In the genomic region with DNA sequence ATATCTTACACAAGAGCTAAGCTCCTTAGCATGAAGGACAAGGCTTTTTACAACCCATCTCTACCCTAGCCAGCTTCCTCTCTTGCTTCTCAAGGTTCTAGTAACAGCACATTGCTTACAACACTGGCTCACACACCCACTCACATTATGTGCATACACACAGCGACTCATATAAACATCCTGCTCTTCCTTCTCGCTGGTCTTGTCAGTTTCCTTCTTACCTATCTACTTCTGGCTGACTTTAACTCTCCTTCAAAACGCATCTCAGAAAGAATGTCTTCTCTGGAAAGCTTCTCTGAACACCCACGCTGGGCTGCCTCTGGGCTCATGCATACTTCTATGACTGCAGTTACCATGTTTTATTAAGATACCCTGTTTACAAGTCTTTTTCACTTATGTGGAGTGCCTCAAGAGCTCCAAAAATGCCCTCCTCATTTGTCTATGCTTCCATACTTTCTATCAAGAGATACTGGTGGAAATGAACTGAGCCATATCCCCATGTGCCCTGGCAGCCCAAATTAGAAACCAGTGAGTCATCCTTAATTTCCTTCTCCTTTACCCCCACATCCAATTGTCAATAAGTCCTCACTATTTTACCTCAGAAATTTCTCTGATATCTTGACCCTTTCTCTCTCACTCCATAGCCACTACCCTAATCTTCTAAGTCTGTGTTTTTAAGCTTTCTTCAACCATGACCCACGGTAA, we compare ENCODE assay signal across 7 cellular contexts.
A peak's percentile ranks its signal among the peaks of the same experiment; 100 is the strongest.
DNase-seq lines count a peak whose midpoint lies in the region; ATAC-seq, FAIRE-seq and TF ChIP-seq lines count a peak whose summit lies in the region.

No MANE protein-coding gene starts in this region.

- H3K27me3 Mint-ChIP-seq in central memory CD8-positive, alpha-beta T cell, result no peaks in the 10 kb centered on the region
- no peaks in the 10 kb centered on the region for H3K27me3 Mint-ChIP-seq in stimulated activated memory B cell treated with anti-CD40 and anti-IgM and Interleukin-4, amounts not matched to agents 10 μg/mL and 1 μg/mL and 100 μg/mL, for 72 hours

- no peaks in the 10 kb centered on the region for H3K9me3 Mint-ChIP-seq in central memory CD8-positive, alpha-beta T cell
- H3K9me3 Mint-ChIP-seq in stimulated activated memory B cell treated with anti-CD40 and anti-IgM and Interleukin-4, amounts not matched to agents 10 μg/mL and 1 μg/mL and 100 μg/mL, for 72 hours, result no peaks in the 10 kb centered on the region

- intact Hi-C loops in kidney (cut with DNase I), result no loop called here

- peaks cover 2% of the 10 kb centered on the region for H3K36me3 Mint-ChIP-seq in central memory CD8-positive, alpha-beta T cell (ENCODE audit: insufficient read depth)
- H3K36me3 Mint-ChIP-seq in stimulated activated memory B cell treated with anti-CD40 and anti-IgM and Interleukin-4, amounts not matched to agents 10 μg/mL and 1 μg/mL and 100 μg/mL, for 72 hours, result no peaks in the 10 kb centered on the region

- H3K4me3 ChIP-seq in kidney (ENCODE audit: low read length in 2 of 2), result no peak overlapping the region

- no peak for TF ChIP-seq CTCF in kidney (IDR thresholded peaks at IDR 0.05; ENCODE audit: borderline replicate concordance, extremely low read depth, insufficient read depth)

- H3K27ac Mint-ChIP-seq in central memory CD8-positive, alpha-beta T cell (ENCODE audit: low read depth), result peak overlapping the region; percentile 63
- H3K27ac Mint-ChIP-seq in stimulated activated memory B cell treated with anti-CD40 and anti-IgM and Interleukin-4, amounts not matched to agents 10 μg/mL and 1 μg/mL and 100 μg/mL, for 72 hours, result peak overlapping the region; percentile 52

- ATAC-seq in GM21515 (IDR thresholded peaks at IDR 0.05; ENCODE audit: unreplicated experiment), result peak; percentile 47
- peak; percentile 83 for ATAC-seq in central memory CD8-positive, alpha-beta T cell (replicated peaks; ENCODE audit: extremely low read depth, poor library complexity, severe bottlenecking)
- peak; percentile 70 for ATAC-seq in stimulated activated memory B cell treated with anti-CD40 and anti-IgM and Interleukin-4, amounts not matched to agents 10 μg/mL and 1 μg/mL and 100 μg/mL, for 72 hours

- H3K4me1 Mint-ChIP-seq in central memory CD8-positive, alpha-beta T cell, result peaks cover 21% of the 10 kb centered on the region
- peaks cover 35% of the 10 kb centered on the region for H3K4me1 Mint-ChIP-seq in stimulated activated memory B cell treated with anti-CD40 and anti-IgM and Interleukin-4, amounts not matched to agents 10 μg/mL and 1 μg/mL and 100 μg/mL, for 72 hours

- peak overlapping the region; percentile 11 for H3K4me3 Mint-ChIP-seq in central memory CD8-positive, alpha-beta T cell
- no peak overlapping the region for H3K4me3 Mint-ChIP-seq in stimulated activated memory B cell treated with anti-CD40 and anti-IgM and Interleukin-4, amounts not matched to agents 10 μg/mL and 1 μg/mL and 100 μg/mL, for 72 hours

- no peak overlapping the region for H3K27ac ChIP-seq in kidney (ENCODE audit: low read depth in 2 of 2, low read length in 2 of 2)

- no peak for FAIRE-seq in kidney (lab: Jason Lieb, UNC)

- no peaks in the 10 kb centered on the region for H3K9me3 ChIP-seq in kidney (ENCODE audit: control insufficient read depth in 1 of 2, low read length in 2 of 2)

- H3K36me3 ChIP-seq in kidney (ENCODE audit: control insufficient read depth in 1 of 2, insufficient read depth in 2 of 2, low read length in 2 of 2), result no peaks in the 10 kb centered on the region

- H3K4me1 ChIP-seq in kidney (ENCODE audit: control insufficient read depth in 1 of 2, insufficient read depth in 1 of 2, low read depth in 1 of 2, low read length in 2 of 2), result no peaks in the 10 kb centered on the region

- no peak overlapping the region for H3K9ac ChIP-seq in kidney (ENCODE audit: low read length in 2 of 2)

- DNase-seq in NOMO-1 (lab: John Stamatoyannopoulos, UW; ENCODE audit: unreplicated experiment in 2 of 2), result peak; percentile 61 to 62
- DNase-seq in central memory CD8-positive, alpha-beta T cell (ENCODE audit: low spot score in 2 of 2), result no peak
- DNase-seq in COR-L47 (lab: John Stamatoyannopoulos, UW), result no peak
- no peak for DNase-seq in kidney
- no peak for DNase-seq in NCI-H1092 (lab: John Stamatoyannopoulos, UW)

Comparison
In these comparisons a context has a peak if more than half of its experiments do, and no peak if none do; other contexts are left out.
1. DNase-seq: peak in NOMO-1 (2 of 2); none in central memory CD8-positive, alpha-beta T cell (0 of 2), COR-L47 (single experiment), kidney (single experiment) and NCI-H1092 (single experiment).
2. Peak in every context shown above with its lines, with median percentiles within 50 percentile points of each other: ATAC-seq.